In the genomic region with DNA sequence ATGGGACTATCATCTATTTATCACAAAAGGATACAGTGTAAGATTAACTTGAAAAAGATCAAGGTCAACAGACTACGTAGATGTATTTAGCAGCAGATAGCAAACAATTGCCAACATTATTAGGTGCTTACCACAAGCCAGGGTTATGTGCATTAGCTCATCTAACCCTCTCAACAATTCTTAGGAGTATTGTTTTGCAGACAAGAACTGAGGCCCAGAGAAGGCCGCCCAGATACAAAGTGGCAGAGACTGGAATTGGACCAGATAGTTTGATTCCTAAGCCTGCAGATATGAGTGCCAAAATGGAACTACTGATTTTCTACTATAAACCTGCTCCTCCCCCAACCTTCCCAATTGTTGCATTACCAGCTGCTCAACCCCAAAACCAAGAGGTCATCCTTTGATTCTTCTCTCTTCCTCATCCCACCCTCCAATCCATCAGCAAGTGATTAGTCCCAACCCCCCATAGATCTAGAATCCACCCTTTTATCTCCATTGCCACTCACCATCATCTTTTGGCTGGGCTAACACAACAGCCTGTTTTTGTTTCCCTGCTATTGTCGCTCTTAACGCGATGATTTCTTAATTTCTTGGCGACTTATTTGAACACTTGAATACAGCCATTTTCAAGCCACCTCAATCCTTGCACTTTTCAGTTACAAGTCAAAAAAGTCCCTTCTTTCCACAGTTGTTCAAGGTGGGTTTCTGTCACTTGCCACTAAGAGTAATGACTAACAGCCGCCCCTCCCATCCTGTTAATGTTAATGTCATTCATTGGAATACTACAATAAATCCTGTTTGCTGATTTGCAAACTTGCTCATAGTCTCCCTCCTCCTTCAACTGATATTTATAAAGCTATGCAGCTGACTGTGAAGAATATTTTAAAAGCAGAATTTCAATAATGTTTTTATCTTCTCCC, we compare ENCODE assay signal across 10 cellular contexts. TPM values are rescaled to one million over a fixed set of nuclear protein-coding genes. Genes with fewer than 3 reads are reported as not detected.
DNase-seq lines count a peak whose midpoint lies in the region; ATAC-seq, FAIRE-seq and TF ChIP-seq lines count a peak whose summit lies in the region.
"Had no signal": no experiment of that assay in that cellular context is flagged by ENCODE, and none has a peak within 500 bp of the region (broad histone marks: within the 10 kb centered on the region; RNA-seq: fewer than 3 reads in every experiment).

No MANE protein-coding gene starts in this region.

- peak overlapping the region; percentile 82 for H3K4me2 ChIP-seq in BLaER1
- 0 out of 2 replicates have a peak overlapping the region, but pooled peaks have one; percentile 4 for H3K4me2 ChIP-seq in IMR-90 (ENCODE audit: low read depth, low read length)
- no peak overlapping the region; the same call in 1 of the 2 replicates for H3K4me2 ChIP-seq in K562 (ENCODE audit: insufficient read depth, low read length)

- H3K18ac ChIP-seq in IMR-90 (ENCODE audit: low read depth, low read length): no peak overlapping the region

- dilution Hi-C loops in IMR-90 (cut with HindIII; ENCODE audit: low sequenced_read_pairs, unreplicated experiment): no loop called here

- H3K23ac ChIP-seq in IMR-90 (ENCODE audit: low read depth, low read length): peak overlapping the region; percentile 75

- no peak for TF ChIP-seq CTCF in IMR-90 (conservative IDR thresholded peaks at IDR 0.05; ENCODE audit: low read depth, low read length)
- no peak for TF ChIP-seq CTCF in K562 (IDR thresholded peaks at IDR 0.05 in 2 of 3, conservative IDR thresholded peaks at IDR 0.05 in 1 of 3; ENCODE audit: insufficient read depth in 2 of 3, low read depth in 1 of 3, low read length in 3 of 3)
- TF ChIP-seq CTCF in coronary artery (IDR thresholded peaks at IDR 0.05): no peak

- H3K27me3 Mint-ChIP-seq in naive thymus-derived CD8-positive, alpha-beta T cell: no peaks in the 10 kb centered on the region

- TF ChIP-seq RAD21 in IMR-90 (IDR thresholded peaks at IDR 0.05; ENCODE audit: low read length) (no peak), K562 (CRISPR knock-in tag; conservative IDR thresholded peaks at IDR 0.05 in 1 of 2, IDR thresholded peaks at IDR 0.05 in 1 of 2) (no peak)

- H2BK120ac ChIP-seq in IMR-90 (ENCODE audit: low read depth, low read length): no peak overlapping the region

- H3K27ac Mint-ChIP-seq in naive thymus-derived CD8-positive, alpha-beta T cell: peak overlapping the region; percentile 67 to 99 (median 96)

- FAIRE-seq in K562 (lab: Jason Lieb, UNC): no peak
- FAIRE-seq: small intestine had no signal

- peak overlapping the region; percentile 39; the same call in 1 of the 2 replicates for H2AK5ac ChIP-seq in IMR-90 (ENCODE audit: low read depth, low read length)

- no peak overlapping the region for H2BK15ac ChIP-seq in IMR-90 (ENCODE audit: low read depth, low read length)

- in situ Hi-C loops in IMR-90 (cut with MboI; ENCODE audit: low sequenced_read_pairs): no loop called here
- in situ Hi-C loops in K562 (cut with MboI): no loop called here

- H3K56ac ChIP-seq in IMR-90 (ENCODE audit: extremely low read depth, insufficient read depth, low read length): no peak overlapping the region

- H3K79me1 ChIP-seq in IMR-90 (ENCODE audit: low read depth in 1 of 2, low read length in 2 of 2): peaks cover 25 to 58% of the 10 kb centered on the region in 2 experiments

- no peak overlapping the region; the same call in 1 of the 2 replicates for H3K14ac ChIP-seq in IMR-90 (replicated peaks; ENCODE audit: low read depth, low read length)

- H3K27ac ChIP-seq in BLaER1: no peak overlapping the region
- no peak overlapping the region for H3K27ac ChIP-seq in IMR-90 (ENCODE audit: insufficient read depth, low read length)
- no peak overlapping the region for H3K27ac ChIP-seq in K562 (ENCODE audit: extremely low read depth, low read depth, low read length)
- no peak overlapping the region for H3K27ac ChIP-seq in coronary artery

- H3K9me3 ChIP-seq in BLaER1 (peaks cover 18% of the 10 kb centered on the region), IMR-90 (ENCODE audit: control insufficient read depth, insufficient read depth, low read length) (no peaks in the 10 kb centered on the region), K562 (replicated peaks; ENCODE audit: control insufficient read depth, insufficient read depth, low read depth, low read length) (no peaks in the 10 kb centered on the region)

- CTCF ChIA-PET in IMR-90 (lab: Yijun Ruan, JAX): no interaction called here
- CTCF ChIA-PET in K562 (lab: Yijun Ruan, JAX; ENCODE audit: low intra/inter-chr PET ratio): no interaction called here

- H4K20me1 ChIP-seq in BLaER1 (peaks cover 63% of the 10 kb centered on the region), IMR-90 (ENCODE audit: insufficient read depth, low read length) (peaks cover 9% of the 10 kb centered on the region; the same call in 1 of the 2 replicates), K562 (replicated peaks; ENCODE audit: control insufficient read depth, insufficient read depth, low read length) (peaks cover 14% of the 10 kb centered on the region)

- no peak overlapping the region for H3K4ac ChIP-seq in IMR-90 (ENCODE audit: low read depth, low read length)

- H3K4me1 ChIP-seq in BLaER1 (peaks cover 47% of the 10 kb centered on the region), IMR-90 (ENCODE audit: control insufficient read depth, insufficient read depth, low read length) (peaks cover 15% of the 10 kb centered on the region), K562 (replicated peaks in 1 of 2; ENCODE audit: control insufficient read depth in 2 of 2, insufficient read depth in 2 of 2, low read length in 2 of 2) (peaks cover 10 to 32% of the 10 kb centered on the region in 2 experiments; a peak in 4 of 5 replicates)

- no TSS peak for BruUV-seq in IMR-90 (replicated peaks; lab: Mats Ljungman, UMichigan)
- no TSS peak for BruUV-seq in K562 (replicated peaks; lab: Mats Ljungman, UMichigan)

- H4K91ac ChIP-seq in IMR-90 (ENCODE audit: insufficient read depth, low read depth, low read length): no peak overlapping the region

- no peak for TF ChIP-seq EP300 in K562 (IDR thresholded peaks at IDR 0.05; ENCODE audit: low read length)

- peak overlapping the region; percentile 94 for H3K4me3 ChIP-seq in BLaER1
- no peak overlapping the region for H3K4me3 ChIP-seq in IMR-90 (ENCODE audit: insufficient read depth, low read depth, low read length)
- no peak overlapping the region for H3K4me3 ChIP-seq in K562
- H3K4me3 ChIP-seq in coronary artery: no peak overlapping the region

- no peaks in the 10 kb centered on the region for H3K9me3 Mint-ChIP-seq in naive thymus-derived CD8-positive, alpha-beta T cell

- no peak for DNase-seq in IMR-90
- no peak for DNase-seq in K562 (ENCODE audit: extremely low read depth in 1 of 4, low spot score in 3 of 4)
- no peak for DNase-seq in naive thymus-derived CD8-positive, alpha-beta T cell
- DNase-seq in RPMI8226: no peak
- DNase-seq in coronary artery (ENCODE audit: low spot score): no peak
- DNase-seq: hippocampal formation, small intestine had no signal

- H3K36me3 Mint-ChIP-seq in naive thymus-derived CD8-positive, alpha-beta T cell: peaks cover 18 to 39% (median 22%) of the 10 kb centered on the region in 3 donors

- H2BK20ac ChIP-seq in IMR-90 (ENCODE audit: low read depth, low read length): no peak overlapping the region

- H3K27me3 ChIP-seq in BLaER1: no peaks in the 10 kb centered on the region
- H3K27me3 ChIP-seq in IMR-90 (ENCODE audit: control insufficient read depth, insufficient read depth, low read length): no peaks in the 10 kb centered on the region
- H3K27me3 ChIP-seq in K562 (ENCODE audit: control insufficient read depth in 2 of 2, insufficient read depth in 2 of 2, low read length in 2 of 2): no peaks in the 10 kb centered on the region

- intact Hi-C loops in IMR-90 (cut with micrococcal nuclease): loop anchor here (5.0 kb wide), 2 partner anchors 58 to 103 kb away; partner anchors contain the start of gene BIRC2
- intact Hi-C loops in K562 (cut with micrococcal nuclease): loop anchor here (5.0 kb wide), 1 partner anchor 63 kb away; no protein-coding TSS in a partner anchor

- peaks cover 61% of the 10 kb centered on the region for H3K79me2 ChIP-seq in K562 (ENCODE audit: control insufficient read depth, insufficient read depth, low read length)

- ATAC-seq in IMR-90 (ENCODE audit: low read depth): no peak
- no peak for ATAC-seq in K562
- no peak for ATAC-seq in naive thymus-derived CD8-positive, alpha-beta T cell
- ATAC-seq in GM21526 (IDR thresholded peaks at IDR 0.05; ENCODE audit: low FRiP score, unreplicated experiment): no peak
- ATAC-seq in GM18861 (IDR thresholded peaks at IDR 0.05; ENCODE audit: unreplicated experiment): no peak

- peaks cover 49 to 86% (median 84%) of the 10 kb centered on the region in 4 donors for H3K4me1 Mint-ChIP-seq in naive thymus-derived CD8-positive, alpha-beta T cell

- TF ChIP-seq POLR2A in IMR-90 (IDR thresholded peaks at IDR 0.05; ENCODE audit: low read depth, low read length): no peak
- TF ChIP-seq POLR2A in K562 (conservative IDR thresholded peaks at IDR 0.05): no peak

- no peak overlapping the region for H2BK5ac ChIP-seq in IMR-90 (ENCODE audit: low read depth, low read length, poor library complexity, severe bottlenecking)

- no peak overlapping the region for H2AK9ac ChIP-seq in IMR-90 (replicated peaks; ENCODE audit: low read depth, low read length, poor library complexity)

- H4K5ac ChIP-seq in IMR-90 (ENCODE audit: low read depth, low read length): no peak overlapping the region

- POLR2A ChIA-PET in IMR-90 (lab: Charles Lee; ENCODE audit: unreplicated experiment) (no interaction called here), K562 (lab: Yijun Ruan, JAX) (no interaction called here)
- POLR2A ChIA-PET in naive thymus-derived CD8-positive, alpha-beta T cell (lab: Charles Lee): interaction anchor here (0.8 to 4.0 kb wide), 5 partner anchors 24 to 91 kb away, joined by 3 to 51 read pairs (median 4); no protein-coding TSS in a partner anchor

- H4K8ac ChIP-seq in IMR-90 (ENCODE audit: low read depth in 2 of 2, low read length in 2 of 2): 0 out of 4 replicates have a peak overlapping the region, but pooled peaks of 1 of the 2 experiments have one; percentile 3

- peak overlapping the region; percentile 88 to 100 (median 95) for H3K4me3 Mint-ChIP-seq in naive thymus-derived CD8-positive, alpha-beta T cell

- H2AFZ ChIP-seq in IMR-90 (replicated peaks; ENCODE audit: low read length, poor library complexity) (no peak overlapping the region), K562 (ENCODE audit: low read depth, low read length) (no peak overlapping the region)

- no CpG with 5 or more reads among the region's 7 CpGs for WGBS in IMR-90 (ENCODE audit: extremely low coverage in 2 of 2, insufficient read length in 1 of 2), 2 experiments
- WGBS in K562 (ENCODE audit: insufficient coverage, low coverage, missing lambda C conversion rate): 73% methylated on average over 7 of the region's 7 CpGs

- H3K9me1 ChIP-seq in IMR-90 (ENCODE audit: insufficient read depth, low read length) (peaks cover 6% of the 10 kb centered on the region; the same call in 1 of the 2 replicates), K562 (ENCODE audit: control insufficient read depth, insufficient read depth, low read length) (no peaks in the 10 kb centered on the region)

- H3K36me3 ChIP-seq in BLaER1 (peaks cover 40% of the 10 kb centered on the region), IMR-90 (ENCODE audit: control insufficient read depth, insufficient read depth, low read length) (peaks cover 3% of the 10 kb centered on the region), K562 (ENCODE audit: control insufficient read depth, insufficient read depth, low read length) (peaks cover 39% of the 10 kb centered on the region)

- H3K9ac ChIP-seq in BLaER1: no peak overlapping the region; the same call in 1 of the 2 replicates
- H3K9ac ChIP-seq in IMR-90 (ENCODE audit: low read depth, low read length): no peak overlapping the region
- no peak overlapping the region for H3K9ac ChIP-seq in K562 (ENCODE audit: insufficient read depth in 1 of 2, low read depth in 2 of 2, low read length in 2 of 2)

RNA-seq across cellular contexts. Expression of gene TMEM123, which starts 2.7 kb away (rescaled TPM):
- 127 and 138 TPM in 2 replicates for total RNA-seq in IMR-90 (2012; rRNA removed)
- polyA plus RNA-seq in IMR-90 (2012; rRNA removed): 96.9 and 191 TPM in 2 replicates
- polyA plus RNA-seq in IMR-90 (2012; cell fraction: cytosol; rRNA removed): 27.3 and 34.3 TPM in 2 replicates
- 5.9 and 19.4 TPM in 2 replicates for polyA plus RNA-seq in IMR-90 (2012; cell fraction: nucleus; rRNA removed; ENCODE audit: low replicate concordance)
- 82.8 and 147 TPM in 2 replicates for total RNA-seq in K562 (2011; cell fraction: chromatin; rRNA removed; ENCODE audit: low replicate concordance)
- total RNA-seq in K562 (2011; cell fraction: nucleolus; rRNA removed): 97.2 and 106 TPM in 2 replicates
- total RNA-seq in K562 (2011; cell fraction: nucleoplasm; rRNA removed): 158 and 240 TPM in 2 replicates
- total RNA-seq in K562 (2014; rRNA removed): 50.2 and 55.0 TPM in 2 replicates
- 132 and 151 TPM in 2 replicates for total RNA-seq in K562 (2014; rRNA removed; fragmentation: Illumina TruSeq; extraction: Trizol)
- 139 and 149 TPM in 2 replicates for total RNA-seq in K562 (2015; rRNA removed; fragmentation: Illumina TruSeq; extraction: Trizol)
- total RNA-seq in K562 (2021): 80.0 and 82.4 TPM in 2 replicates
- polyA plus RNA-seq in K562 (2011; rRNA removed): 327 and 344 TPM in 2 replicates
- 95.7 and 139 TPM in 2 replicates for polyA plus RNA-seq in K562 (2011; cell fraction: cytosol; rRNA removed)
- polyA plus RNA-seq in K562 (2011; cell fraction: nucleus; rRNA removed): 33.6 and 76.0 TPM in 2 replicates
- polyA plus RNA-seq in K562 (2012): 73.9 and 87.4 TPM in 2 replicates
- 100 and 104 TPM in 2 replicates for polyA plus RNA-seq in K562 (2014; fragmentation: Illumina TruSeq; extraction: Trizol)
- 10 to 100 TPM; 19.8 to 29.4 TPM for polyA plus RNA-seq in K562 (2014; fragmentation: Nextera tagmentation; extraction: Ambion mirVana)
- 50.1 and 52.3 TPM in 2 replicates for polyA plus RNA-seq in K562 (2014; rRNA removed)
- 518 and 545 TPM in 2 replicates for polyA minus RNA-seq in K562 (2011; rRNA and poly(A)+ RNA removed)
- 108 and 135 TPM in 2 replicates for polyA minus RNA-seq in K562 (2011; cell fraction: cytosol; rRNA and poly(A)+ RNA removed)
- 22.5 and 48.3 TPM in 2 replicates for polyA minus RNA-seq in K562 (2011; cell fraction: nucleus; rRNA and poly(A)+ RNA removed)
- total RNA-seq in naive thymus-derived CD8-positive, alpha-beta T cell: 100 to 1,000 TPM; 484 to 533 TPM
- 100 to 1,000 TPM; 746 to 988 (median 748) TPM for polyA plus RNA-seq in naive thymus-derived CD8-positive, alpha-beta T cell
